In genomic region chr14:65019944-65020566, GRCh38 we compare ENCODE assay signal across 1 cellular context.
TF ChIP-seq lines count a peak whose summit lies in the region.

No MANE protein-coding gene starts in this region.

TF ChIP-seq in GM12878, 131 proteins besides CTCF, POLR2A, EP300 and RAD21:
- TF ChIP-seq PKNOX1 (IDR thresholded peaks at IDR 0.05) (no peak), FOXM1 (IDR thresholded peaks at IDR 0.05; ENCODE audit: low read depth, low read length) (peak; percentile 50; the same call in 1 of the 2 replicates), GATAD2B (conservative IDR thresholded peaks at IDR 0.05; ENCODE audit: low read depth) (no peak), MEF2A (IDR thresholded peaks at IDR 0.05; ENCODE audit: insufficient read depth, low read depth, low read length) (no peak), FOXK2 (IDR thresholded peaks at IDR 0.05) (no peak), RUNX3 (IDR thresholded peaks at IDR 0.05; ENCODE audit: low read length) (peak; percentile 55), CBFB (IDR thresholded peaks at IDR 0.05; ENCODE audit: low read depth) (no peak), SMC3 (IDR thresholded peaks at IDR 0.05; ENCODE audit: borderline replicate concordance, low read length) (peak; percentile 58; the same call in 1 of the 2 replicates)
